ENCODE assay signal across 1 cellular context in the genomic region with DNA sequence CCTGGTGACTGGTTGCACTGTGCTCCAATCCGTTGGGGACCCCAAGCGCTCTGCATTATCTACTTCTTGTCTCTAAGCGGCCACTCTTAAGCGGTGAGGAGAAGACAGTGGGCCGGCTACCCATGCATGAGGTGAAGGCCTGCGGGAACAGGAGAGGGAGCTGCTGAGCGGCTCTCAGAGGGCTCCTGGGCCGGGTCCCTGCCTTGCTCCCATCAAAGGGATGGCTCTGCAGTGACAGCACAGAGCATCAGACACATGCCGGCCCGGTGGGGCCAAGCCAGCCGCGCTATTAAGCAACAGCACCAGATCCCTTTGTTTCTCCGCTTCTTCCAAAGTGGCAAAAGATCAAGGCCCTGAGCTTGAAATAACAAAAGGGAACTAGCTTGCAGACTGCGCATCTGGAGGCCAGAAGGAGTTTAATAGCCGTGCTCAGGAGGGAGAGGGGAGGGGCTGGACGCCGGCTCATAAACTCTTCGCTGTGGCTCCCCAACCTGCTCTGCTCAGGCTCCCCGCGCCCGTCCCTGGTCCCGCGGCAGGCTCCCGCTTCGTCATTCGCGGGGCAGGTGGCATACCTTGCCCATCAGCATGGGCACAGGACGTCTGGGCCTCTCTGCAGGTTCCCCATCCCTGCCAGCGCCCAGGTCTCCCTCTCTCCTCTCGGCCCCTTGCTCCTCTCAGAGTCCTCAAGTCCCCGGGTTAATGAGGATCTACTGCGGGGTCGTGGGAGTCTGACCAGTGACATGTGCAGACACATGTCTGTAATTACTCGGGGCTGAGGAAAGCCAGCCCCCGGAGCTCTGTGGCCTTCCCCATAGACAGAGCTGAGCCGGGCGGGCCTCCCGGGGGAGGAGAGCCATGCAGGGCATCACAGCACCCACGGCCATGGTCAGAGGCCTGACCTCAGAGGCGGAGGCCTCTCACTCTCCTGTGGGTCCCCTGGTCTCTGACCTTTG.
TF ChIP-seq lines count a peak whose summit lies in the region.

No MANE protein-coding gene starts in this region.

TF ChIP-seq in HepG2, 621 proteins besides CTCF, POLR2A, EP300 and RAD21 (continued from another document and continues in another):
- TF ChIP-seq, protein P1, sequence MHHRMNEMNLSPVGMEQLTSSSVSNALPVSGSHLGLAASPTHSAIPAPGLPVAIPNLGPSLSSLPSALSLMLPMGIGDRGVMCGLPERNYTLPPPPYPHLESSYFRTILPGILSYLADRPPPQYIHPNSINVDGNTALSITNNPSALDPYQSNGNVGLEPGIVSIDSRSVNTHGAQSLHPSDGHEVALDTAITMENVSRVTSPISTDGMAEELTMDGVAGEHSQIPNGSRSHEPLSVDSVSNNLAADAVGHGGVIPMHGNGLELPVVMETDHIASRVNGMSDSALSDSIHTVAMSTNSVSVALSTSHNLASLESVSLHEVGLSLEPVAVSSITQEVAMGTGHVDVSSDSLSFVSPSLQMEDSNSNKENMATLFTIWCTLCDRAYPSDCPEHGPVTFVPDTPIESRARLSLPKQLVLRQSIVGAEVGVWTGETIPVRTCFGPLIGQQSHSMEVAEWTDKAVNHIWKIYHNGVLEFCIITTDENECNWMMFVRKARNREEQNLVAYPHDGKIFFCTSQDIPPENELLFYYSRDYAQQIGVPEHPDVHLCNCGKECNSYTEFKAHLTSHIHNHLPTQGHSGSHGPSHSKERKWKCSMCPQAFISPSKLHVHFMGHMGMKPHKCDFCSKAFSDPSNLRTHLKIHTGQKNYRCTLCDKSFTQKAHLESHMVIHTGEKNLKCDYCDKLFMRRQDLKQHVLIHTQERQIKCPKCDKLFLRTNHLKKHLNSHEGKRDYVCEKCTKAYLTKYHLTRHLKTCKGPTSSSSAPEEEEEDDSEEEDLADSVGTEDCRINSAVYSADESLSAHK (CRISPR knock-in tag; IDR thresholded peaks at IDR 0.05; ENCODE audit: borderline replicate concordance) = no peak
- TF ChIP-seq, protein P2, sequence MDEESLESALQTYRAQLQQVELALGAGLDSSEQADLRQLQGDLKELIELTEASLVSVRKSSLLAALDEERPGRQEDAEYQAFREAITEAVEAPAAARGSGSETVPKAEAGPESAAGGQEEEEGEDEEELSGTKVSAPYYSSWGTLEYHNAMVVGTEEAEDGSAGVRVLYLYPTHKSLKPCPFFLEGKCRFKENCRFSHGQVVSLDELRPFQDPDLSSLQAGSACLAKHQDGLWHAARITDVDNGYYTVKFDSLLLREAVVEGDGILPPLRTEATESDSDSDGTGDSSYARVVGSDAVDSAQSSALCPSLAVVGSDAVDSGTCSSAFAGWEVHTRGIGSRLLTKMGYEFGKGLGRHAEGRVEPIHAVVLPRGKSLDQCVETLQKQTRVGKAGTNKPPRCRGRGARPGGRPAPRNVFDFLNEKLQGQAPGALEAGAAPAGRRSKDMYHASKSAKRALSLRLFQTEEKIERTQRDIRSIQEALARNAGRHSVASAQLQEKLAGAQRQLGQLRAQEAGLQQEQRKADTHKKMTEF (CRISPR knock-in tag; IDR thresholded peaks at IDR 0.05) = peak; percentile 83
- TF ChIP-seq, protein P3, sequence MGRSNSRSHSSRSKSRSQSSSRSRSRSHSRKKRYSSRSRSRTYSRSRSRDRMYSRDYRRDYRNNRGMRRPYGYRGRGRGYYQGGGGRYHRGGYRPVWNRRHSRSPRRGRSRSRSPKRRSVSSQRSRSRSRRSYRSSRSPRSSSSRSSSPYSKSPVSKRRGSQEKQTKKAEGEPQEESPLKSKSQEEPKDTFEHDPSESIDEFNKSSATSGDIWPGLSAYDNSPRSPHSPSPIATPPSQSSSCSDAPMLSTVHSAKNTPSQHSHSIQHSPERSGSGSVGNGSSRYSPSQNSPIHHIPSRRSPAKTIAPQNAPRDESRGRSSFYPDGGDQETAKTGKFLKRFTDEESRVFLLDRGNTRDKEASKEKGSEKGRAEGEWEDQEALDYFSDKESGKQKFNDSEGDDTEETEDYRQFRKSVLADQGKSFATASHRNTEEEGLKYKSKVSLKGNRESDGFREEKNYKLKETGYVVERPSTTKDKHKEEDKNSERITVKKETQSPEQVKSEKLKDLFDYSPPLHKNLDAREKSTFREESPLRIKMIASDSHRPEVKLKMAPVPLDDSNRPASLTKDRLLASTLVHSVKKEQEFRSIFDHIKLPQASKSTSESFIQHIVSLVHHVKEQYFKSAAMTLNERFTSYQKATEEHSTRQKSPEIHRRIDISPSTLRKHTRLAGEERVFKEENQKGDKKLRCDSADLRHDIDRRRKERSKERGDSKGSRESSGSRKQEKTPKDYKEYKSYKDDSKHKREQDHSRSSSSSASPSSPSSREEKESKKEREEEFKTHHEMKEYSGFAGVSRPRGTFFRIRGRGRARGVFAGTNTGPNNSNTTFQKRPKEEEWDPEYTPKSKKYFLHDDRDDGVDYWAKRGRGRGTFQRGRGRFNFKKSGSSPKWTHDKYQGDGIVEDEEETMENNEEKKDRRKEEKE (IDR thresholded peaks at IDR 0.05) = no peak
- TF ChIP-seq ZNF235 (CRISPR knock-in tag; IDR thresholded peaks at IDR 0.05; ENCODE audit: borderline replicate concordance) = no peak
- no peak for TF ChIP-seq ARNT2 (CRISPR knock-in tag; IDR thresholded peaks at IDR 0.05; ENCODE audit: low read depth)
- TF ChIP-seq, protein P4, sequence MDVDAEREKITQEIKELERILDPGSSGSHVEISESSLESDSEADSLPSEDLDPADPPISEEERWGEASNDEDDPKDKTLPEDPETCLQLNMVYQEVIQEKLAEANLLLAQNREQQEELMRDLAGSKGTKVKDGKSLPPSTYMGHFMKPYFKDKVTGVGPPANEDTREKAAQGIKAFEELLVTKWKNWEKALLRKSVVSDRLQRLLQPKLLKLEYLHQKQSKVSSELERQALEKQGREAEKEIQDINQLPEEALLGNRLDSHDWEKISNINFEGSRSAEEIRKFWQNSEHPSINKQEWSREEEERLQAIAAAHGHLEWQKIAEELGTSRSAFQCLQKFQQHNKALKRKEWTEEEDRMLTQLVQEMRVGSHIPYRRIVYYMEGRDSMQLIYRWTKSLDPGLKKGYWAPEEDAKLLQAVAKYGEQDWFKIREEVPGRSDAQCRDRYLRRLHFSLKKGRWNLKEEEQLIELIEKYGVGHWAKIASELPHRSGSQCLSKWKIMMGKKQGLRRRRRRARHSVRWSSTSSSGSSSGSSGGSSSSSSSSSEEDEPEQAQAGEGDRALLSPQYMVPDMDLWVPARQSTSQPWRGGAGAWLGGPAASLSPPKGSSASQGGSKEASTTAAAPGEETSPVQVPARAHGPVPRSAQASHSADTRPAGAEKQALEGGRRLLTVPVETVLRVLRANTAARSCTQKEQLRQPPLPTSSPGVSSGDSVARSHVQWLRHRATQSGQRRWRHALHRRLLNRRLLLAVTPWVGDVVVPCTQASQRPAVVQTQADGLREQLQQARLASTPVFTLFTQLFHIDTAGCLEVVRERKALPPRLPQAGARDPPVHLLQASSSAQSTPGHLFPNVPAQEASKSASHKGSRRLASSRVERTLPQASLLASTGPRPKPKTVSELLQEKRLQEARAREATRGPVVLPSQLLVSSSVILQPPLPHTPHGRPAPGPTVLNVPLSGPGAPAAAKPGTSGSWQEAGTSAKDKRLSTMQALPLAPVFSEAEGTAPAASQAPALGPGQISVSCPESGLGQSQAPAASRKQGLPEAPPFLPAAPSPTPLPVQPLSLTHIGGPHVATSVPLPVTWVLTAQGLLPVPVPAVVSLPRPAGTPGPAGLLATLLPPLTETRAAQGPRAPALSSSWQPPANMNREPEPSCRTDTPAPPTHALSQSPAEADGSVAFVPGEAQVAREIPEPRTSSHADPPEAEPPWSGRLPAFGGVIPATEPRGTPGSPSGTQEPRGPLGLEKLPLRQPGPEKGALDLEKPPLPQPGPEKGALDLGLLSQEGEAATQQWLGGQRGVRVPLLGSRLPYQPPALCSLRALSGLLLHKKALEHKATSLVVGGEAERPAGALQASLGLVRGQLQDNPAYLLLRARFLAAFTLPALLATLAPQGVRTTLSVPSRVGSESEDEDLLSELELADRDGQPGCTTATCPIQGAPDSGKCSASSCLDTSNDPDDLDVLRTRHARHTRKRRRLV (CRISPR knock-in tag; IDR thresholded peaks at IDR 0.05) = no peak
- TF ChIP-seq GFI1 (CRISPR knock-in tag; IDR thresholded peaks at IDR 0.05; ENCODE audit: borderline replicate concordance) = no peak
- no peak for TF ChIP-seq NFATC3 (CRISPR knock-in tag; IDR thresholded peaks at IDR 0.05)
- TF ChIP-seq, protein P5, sequence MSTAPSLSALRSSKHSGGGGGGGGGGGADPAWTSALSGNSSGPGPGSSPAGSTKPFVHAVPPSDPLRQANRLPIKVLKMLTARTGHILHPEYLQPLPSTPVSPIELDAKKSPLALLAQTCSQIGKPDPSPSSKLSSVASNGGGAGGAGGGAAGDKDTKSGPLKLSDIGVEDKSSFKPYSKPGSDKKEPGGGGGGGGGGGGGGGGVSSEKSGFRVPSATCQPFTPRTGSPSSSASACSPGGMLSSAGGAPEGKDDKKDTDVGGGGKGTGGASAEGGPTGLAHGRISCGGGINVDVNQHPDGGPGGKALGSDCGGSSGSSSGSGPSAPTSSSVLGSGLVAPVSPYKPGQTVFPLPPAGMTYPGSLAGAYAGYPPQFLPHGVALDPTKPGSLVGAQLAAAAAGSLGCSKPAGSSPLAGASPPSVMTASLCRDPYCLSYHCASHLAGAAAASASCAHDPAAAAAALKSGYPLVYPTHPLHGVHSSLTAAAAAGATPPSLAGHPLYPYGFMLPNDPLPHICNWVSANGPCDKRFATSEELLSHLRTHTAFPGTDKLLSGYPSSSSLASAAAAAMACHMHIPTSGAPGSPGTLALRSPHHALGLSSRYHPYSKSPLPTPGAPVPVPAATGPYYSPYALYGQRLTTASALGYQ (CRISPR knock-in tag; IDR thresholded peaks at IDR 0.05) = peak; percentile 35; the same call in 1 of the 2 replicates
- TF ChIP-seq, protein P6, sequence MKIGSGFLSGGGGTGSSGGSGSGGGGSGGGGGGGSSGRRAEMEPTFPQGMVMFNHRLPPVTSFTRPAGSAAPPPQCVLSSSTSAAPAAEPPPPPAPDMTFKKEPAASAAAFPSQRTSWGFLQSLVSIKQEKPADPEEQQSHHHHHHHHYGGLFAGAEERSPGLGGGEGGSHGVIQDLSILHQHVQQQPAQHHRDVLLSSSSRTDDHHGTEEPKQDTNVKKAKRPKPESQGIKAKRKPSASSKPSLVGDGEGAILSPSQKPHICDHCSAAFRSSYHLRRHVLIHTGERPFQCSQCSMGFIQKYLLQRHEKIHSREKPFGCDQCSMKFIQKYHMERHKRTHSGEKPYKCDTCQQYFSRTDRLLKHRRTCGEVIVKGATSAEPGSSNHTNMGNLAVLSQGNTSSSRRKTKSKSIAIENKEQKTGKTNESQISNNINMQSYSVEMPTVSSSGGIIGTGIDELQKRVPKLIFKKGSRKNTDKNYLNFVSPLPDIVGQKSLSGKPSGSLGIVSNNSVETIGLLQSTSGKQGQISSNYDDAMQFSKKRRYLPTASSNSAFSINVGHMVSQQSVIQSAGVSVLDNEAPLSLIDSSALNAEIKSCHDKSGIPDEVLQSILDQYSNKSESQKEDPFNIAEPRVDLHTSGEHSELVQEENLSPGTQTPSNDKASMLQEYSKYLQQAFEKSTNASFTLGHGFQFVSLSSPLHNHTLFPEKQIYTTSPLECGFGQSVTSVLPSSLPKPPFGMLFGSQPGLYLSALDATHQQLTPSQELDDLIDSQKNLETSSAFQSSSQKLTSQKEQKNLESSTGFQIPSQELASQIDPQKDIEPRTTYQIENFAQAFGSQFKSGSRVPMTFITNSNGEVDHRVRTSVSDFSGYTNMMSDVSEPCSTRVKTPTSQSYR (CRISPR knock-in tag; IDR thresholded peaks at IDR 0.05; ENCODE audit: borderline replicate concordance) = no peak; the same call in 1 of the 2 replicates
- TF ChIP-seq ZNF432 (CRISPR knock-in tag; IDR thresholded peaks at IDR 0.05; ENCODE audit: borderline replicate concordance) = no peak
- peak; percentile 31; the same call in 1 of the 2 replicates for TF ChIP-seq ZNF350 (CRISPR knock-in tag; IDR thresholded peaks at IDR 0.05; ENCODE audit: borderline replicate concordance, low read depth)
- TF ChIP-seq, protein P7, sequence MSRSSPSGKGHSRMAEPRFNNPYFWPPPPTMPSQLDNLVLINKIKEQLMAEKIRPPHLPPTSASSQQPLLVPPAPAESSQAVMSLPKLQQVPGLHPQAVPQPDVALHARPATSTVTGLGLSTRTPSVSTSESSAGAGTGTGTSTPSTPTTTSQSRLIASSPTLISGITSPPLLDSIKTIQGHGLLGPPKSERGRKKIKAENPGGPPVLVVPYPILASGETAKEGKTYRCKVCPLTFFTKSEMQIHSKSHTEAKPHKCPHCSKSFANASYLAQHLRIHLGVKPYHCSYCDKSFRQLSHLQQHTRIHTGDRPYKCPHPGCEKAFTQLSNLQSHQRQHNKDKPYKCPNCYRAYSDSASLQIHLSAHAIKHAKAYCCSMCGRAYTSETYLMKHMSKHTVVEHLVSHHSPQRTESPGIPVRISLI (CRISPR knock-in tag; IDR thresholded peaks at IDR 0.05; ENCODE audit: borderline replicate concordance) = no peak
- TF ChIP-seq, protein P8, sequence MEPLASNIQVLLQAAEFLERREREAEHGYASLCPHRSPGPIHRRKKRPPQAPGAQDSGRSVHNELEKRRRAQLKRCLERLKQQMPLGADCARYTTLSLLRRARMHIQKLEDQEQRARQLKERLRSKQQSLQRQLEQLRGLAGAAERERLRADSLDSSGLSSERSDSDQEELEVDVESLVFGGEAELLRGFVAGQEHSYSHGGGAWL (CRISPR knock-in tag; IDR thresholded peaks at IDR 0.05) = peak; percentile 46; the same call in 1 of the 2 replicates
- TF ChIP-seq ZNF263 (CRISPR knock-in tag; IDR thresholded peaks at IDR 0.05) = 0 out of 2 replicates have a peak, but pooled peaks have one; percentile 17
- TF ChIP-seq, protein P9, sequence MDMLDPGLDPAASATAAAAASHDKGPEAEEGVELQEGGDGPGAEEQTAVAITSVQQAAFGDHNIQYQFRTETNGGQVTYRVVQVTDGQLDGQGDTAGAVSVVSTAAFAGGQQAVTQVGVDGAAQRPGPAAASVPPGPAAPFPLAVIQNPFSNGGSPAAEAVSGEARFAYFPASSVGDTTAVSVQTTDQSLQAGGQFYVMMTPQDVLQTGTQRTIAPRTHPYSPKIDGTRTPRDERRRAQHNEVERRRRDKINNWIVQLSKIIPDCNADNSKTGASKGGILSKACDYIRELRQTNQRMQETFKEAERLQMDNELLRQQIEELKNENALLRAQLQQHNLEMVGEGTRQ (IDR thresholded peaks at IDR 0.05; ENCODE audit: low read depth, low read length) = no peak
- TF ChIP-seq, protein P9 (CRISPR knock-in tag; IDR thresholded peaks at IDR 0.05; ENCODE audit: borderline replicate concordance) = no peak
- TF ChIP-seq, protein P10, sequence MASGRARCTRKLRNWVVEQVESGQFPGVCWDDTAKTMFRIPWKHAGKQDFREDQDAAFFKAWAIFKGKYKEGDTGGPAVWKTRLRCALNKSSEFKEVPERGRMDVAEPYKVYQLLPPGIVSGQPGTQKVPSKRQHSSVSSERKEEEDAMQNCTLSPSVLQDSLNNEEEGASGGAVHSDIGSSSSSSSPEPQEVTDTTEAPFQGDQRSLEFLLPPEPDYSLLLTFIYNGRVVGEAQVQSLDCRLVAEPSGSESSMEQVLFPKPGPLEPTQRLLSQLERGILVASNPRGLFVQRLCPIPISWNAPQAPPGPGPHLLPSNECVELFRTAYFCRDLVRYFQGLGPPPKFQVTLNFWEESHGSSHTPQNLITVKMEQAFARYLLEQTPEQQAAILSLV (CRISPR knock-in tag; IDR thresholded peaks at IDR 0.05; ENCODE audit: borderline replicate concordance) = no peak; the same call in 1 of the 2 replicates
- no peak for TF ChIP-seq ZNF543 (CRISPR knock-in tag; IDR thresholded peaks at IDR 0.05)
- TF ChIP-seq ZNF382 (CRISPR knock-in tag; IDR thresholded peaks at IDR 0.05; ENCODE audit: borderline replicate concordance) = no peak
- TF ChIP-seq ZNF546 (CRISPR knock-in tag; conservative IDR thresholded peaks at IDR 0.05) = no peak
- TF ChIP-seq SNRNP70 (IDR thresholded peaks at IDR 0.05; ENCODE audit: low read depth, low read length) = no peak
- no peak for TF ChIP-seq ZNF138 (CRISPR knock-in tag; IDR thresholded peaks at IDR 0.05; ENCODE audit: low read depth)
- 0 out of 2 replicates have a peak, but pooled peaks have one; percentile 46 for TF ChIP-seq ZNF205 (CRISPR knock-in tag; IDR thresholded peaks at IDR 0.05)
- no peak for TF ChIP-seq MAFG (CRISPR knock-in tag; IDR thresholded peaks at IDR 0.05)
